7 cellular contexts compared by ENCODE assay signal in genomic region chr2:63048367-63049171, GRCh38. TPM values are rescaled to one million over a fixed set of nuclear protein-coding genes. Genes with fewer than 3 reads are reported as not detected.
DNase-seq lines count a peak whose midpoint lies in the region; FAIRE-seq and TF ChIP-seq lines count a peak whose summit lies in the region.

No MANE protein-coding gene starts in this region.

- H3K4me3 Mint-ChIP-seq in nephron progenitor cell, result peak overlapping the region; percentile 53

- peaks cover 13% of the 10 kb centered on the region for H3K36me3 Mint-ChIP-seq in nephron progenitor cell (ENCODE audit: low read depth)

- H4K20me1 ChIP-seq in DOHH2 (ENCODE audit: control insufficient read depth, insufficient read depth, low read depth, low read length), result 0 out of 2 replicates have a peak, but pooled peaks cover 3% of the 10 kb centered on the region

- H3K9me2 ChIP-seq in DOHH2 (replicated peaks; ENCODE audit: control insufficient read depth, low read length), result no peaks in the 10 kb centered on the region

- no peak for DNase-seq in coronary artery (ENCODE audit: low spot score)
- peak; percentile 57 for DNase-seq in nephron progenitor cell
- no peak for DNase-seq in LoVo (ENCODE audit: low spot score)
- DNase-seq in effector memory CD4-positive, alpha-beta T cell, result no peak
- no peak for DNase-seq in GM12891 (ENCODE audit: insufficient read length, low spot score)

- no peak for TF ChIP-seq CTCF in DOHH2 (IDR thresholded peaks at IDR 0.05; ENCODE audit: low read depth, low read length, poor library complexity, severe bottlenecking)
- no peak for TF ChIP-seq CTCF in coronary artery (IDR thresholded peaks at IDR 0.05)
- TF ChIP-seq CTCF in nephron progenitor cell (IDR thresholded peaks at IDR 0.05), result no peak

- no peak for TF ChIP-seq POLR2A in GM12891 (IDR thresholded peaks at IDR 0.05; ENCODE audit: low read depth, low read length)

- no peak overlapping the region for H3K27ac ChIP-seq in DOHH2 (ENCODE audit: low read depth, low read length)
- H3K27ac ChIP-seq in HUES48 (ENCODE audit: low read depth, low read length), result peak overlapping the region; percentile 40
- H3K27ac ChIP-seq in coronary artery, result no peak overlapping the region
- no peak overlapping the region for H3K27ac ChIP-seq in effector memory CD4-positive, alpha-beta T cell (ENCODE audit: insufficient read depth, low read length, poor library complexity, severe bottlenecking)

- peaks cover 15% of the 10 kb centered on the region for H3F3A ChIP-seq in DOHH2 (ENCODE audit: control insufficient read depth, insufficient read depth)

- no peak overlapping the region for H3K9ac ChIP-seq in HUES48 (ENCODE audit: low read depth, low read length)

- H3K9me3 ChIP-seq in DOHH2 (ENCODE audit: control insufficient read depth, insufficient read depth, low read length) (no peaks in the 10 kb centered on the region), HUES48 (ENCODE audit: control insufficient read depth, insufficient read depth, low read length) (no peaks in the 10 kb centered on the region)
- no peaks in the 10 kb centered on the region for H3K9me3 ChIP-seq in effector memory CD4-positive, alpha-beta T cell (ENCODE audit: control insufficient read depth, low read length)

- H3K79me2 ChIP-seq in DOHH2 (ENCODE audit: control insufficient read depth, low read length), result no peaks in the 10 kb centered on the region

- H3K27me3 Mint-ChIP-seq in nephron progenitor cell (ENCODE audit: low read depth, poor library complexity), result peaks cover 97% of the 10 kb centered on the region

- peaks cover 8% of the 10 kb centered on the region for H3K9me3 Mint-ChIP-seq in nephron progenitor cell

- H3K4me1 ChIP-seq in DOHH2 (ENCODE audit: control insufficient read depth, low read length) (peaks cover 29% of the 10 kb centered on the region), HUES48 (ENCODE audit: control insufficient read depth, insufficient read depth, low read length) (peaks cover 52% of the 10 kb centered on the region)
- H3K4me1 ChIP-seq in effector memory CD4-positive, alpha-beta T cell (ENCODE audit: control insufficient read depth, insufficient read depth, low read length, poor library complexity, severe bottlenecking), result peaks cover 45% of the 10 kb centered on the region

- no peaks in the 10 kb centered on the region for H3K36me3 ChIP-seq in DOHH2 (ENCODE audit: control insufficient read depth, low read length)
- H3K36me3 ChIP-seq in HUES48 (ENCODE audit: control insufficient read depth, insufficient read depth, low read length), result no peaks in the 10 kb centered on the region
- H3K36me3 ChIP-seq in effector memory CD4-positive, alpha-beta T cell (ENCODE audit: control insufficient read depth, insufficient read depth, low read length), result no peaks in the 10 kb centered on the region

- FAIRE-seq in GM12891 (lab: Jason Lieb, UNC), result no peak

- H3K27ac Mint-ChIP-seq in nephron progenitor cell, result no peak overlapping the region

- H3K4me2 ChIP-seq in DOHH2 (ENCODE audit: low read length), result peak overlapping the region; percentile 91

- H3K4me3 ChIP-seq in DOHH2 (ENCODE audit: low read length), result 0 out of 2 replicates have a peak overlapping the region, but pooled peaks have one; percentile 62
- H3K4me3 ChIP-seq in HUES48 (ENCODE audit: low read depth, low read length), result peak overlapping the region; percentile 60
- H3K4me3 ChIP-seq in coronary artery, result peak overlapping the region; percentile 31
- no peak overlapping the region for H3K4me3 ChIP-seq in effector memory CD4-positive, alpha-beta T cell (ENCODE audit: insufficient read depth, low read depth, low read length, poor library complexity, severe bottlenecking)

- H3K4me1 Mint-ChIP-seq in nephron progenitor cell, result peaks cover 56% of the 10 kb centered on the region

- peaks cover 50% of the 10 kb centered on the region for H3K27me3 ChIP-seq in DOHH2 (ENCODE audit: control insufficient read depth, low read length)
- H3K27me3 ChIP-seq in HUES48 (ENCODE audit: control insufficient read depth, insufficient read depth, low read length), result peaks cover 83% of the 10 kb centered on the region
- peaks cover 68% of the 10 kb centered on the region for H3K27me3 ChIP-seq in effector memory CD4-positive, alpha-beta T cell (replicated peaks; ENCODE audit: control insufficient read depth, insufficient read depth, low read length, poor library complexity, severe bottlenecking)

TF ChIP-seq in GM12891, 5 proteins besides CTCF, POLR2A, EP300 and RAD21:
- no peak for TF ChIP-seq POU2F2 (IDR thresholded peaks at IDR 0.05; ENCODE audit: low read depth, low read length)
- no peak for TF ChIP-seq TAF1 (IDR thresholded peaks at IDR 0.05; ENCODE audit: low read depth, low read length)
- TF ChIP-seq PAX5 (IDR thresholded peaks at IDR 0.05; ENCODE audit: insufficient read depth, low read length, severe bottlenecking), result no peak

RNA-seq across cellular contexts. Expression of gene OTX1, which starts 2.1 kb away (rescaled TPM):
- 0.17 TPM for polyA plus RNA-seq in GM12891 (2012; ENCODE audit: low read depth, missing spikeins)
